Comparison of ENCODE assay signal across 4 cellular contexts in genomic region chr1:155193991-155194240, GRCh38.
DNase-seq lines count a peak whose midpoint lies in the region; ATAC-seq and TF ChIP-seq lines count a peak whose summit lies in the region.
"Not testable (repeated sequence)": the region's sequence is repeated elsewhere in the genome, so short reads cannot be mapped to it uniquely, and the experiment has no call there.

No MANE protein-coding gene starts in this region.

- ATAC-seq in RWPE2 (ENCODE audit: low read depth), result not testable (repeated sequence)

- H3K27ac ChIP-seq in 22Rv1, result peak overlapping the region; percentile 93
- peak overlapping the region; percentile 92 for H3K27ac ChIP-seq in RWPE2 (ENCODE audit: poor library complexity, severe bottlenecking)

- peaks cover 19% of the 10 kb centered on the region for H3K36me3 Mint-ChIP-seq in dendritic cell treated with granulocyte-macrophage colony-stimulating factor and Interleukin-4, amounts not matched to agents 40 ng/mL and 50 ng/mL, for 4 days (ENCODE audit: low read depth)

- H3K27me3 ChIP-seq in RWPE2 (ENCODE audit: insufficient read depth, poor library complexity, severe bottlenecking); mucosa of stomach (ENCODE audit: control insufficient read depth, insufficient read depth, low read length): not testable (repeated sequence)

- H3K4me3 ChIP-seq in RWPE2 (ENCODE audit: severe bottlenecking) (peak overlapping the region; percentile 36), mucosa of stomach (ENCODE audit: low read length) (peak overlapping the region; percentile 67)

- not testable (repeated sequence) for H3K4me1 ChIP-seq in RWPE2 (ENCODE audit: insufficient read depth, poor library complexity, severe bottlenecking)
- peaks cover 27% of the 10 kb centered on the region for H3K4me1 ChIP-seq in mucosa of stomach (ENCODE audit: control insufficient read depth, insufficient read depth, low read length)

- peak overlapping the region; percentile 90 for H3K9ac ChIP-seq in mucosa of stomach (ENCODE audit: low read length)

- DNase-seq in RWPE2 (ENCODE audit: low spot score), result not testable (repeated sequence)

- peaks cover 41% of the 10 kb centered on the region for H3K4me1 Mint-ChIP-seq in dendritic cell treated with granulocyte-macrophage colony-stimulating factor and Interleukin-4, amounts not matched to agents 40 ng/mL and 50 ng/mL, for 4 days (ENCODE audit: low read depth)

- intact Hi-C loops in dendritic cell treated with granulocyte-macrophage colony-stimulating factor and Interleukin-4, amounts not matched to agents 40 ng/mL and 50 ng/mL, for 4 days (cut with micrococcal nuclease), result loop anchor here (2.0 kb wide), 1 partner anchor 17 kb away; no protein-coding TSS in a partner anchor

- H3K9me3 ChIP-seq in RWPE2 (ENCODE audit: severe bottlenecking); mucosa of stomach (ENCODE audit: control insufficient read depth, low read length): not testable (repeated sequence)

- H3K27ac Mint-ChIP-seq in dendritic cell treated with granulocyte-macrophage colony-stimulating factor and Interleukin-4, amounts not matched to agents 40 ng/mL and 50 ng/mL, for 4 days, result peak overlapping the region; percentile 93

- peak overlapping the region; percentile 75 for H3K4me3 Mint-ChIP-seq in dendritic cell treated with granulocyte-macrophage colony-stimulating factor and Interleukin-4, amounts not matched to agents 40 ng/mL and 50 ng/mL, for 4 days

- H3K27me3 Mint-ChIP-seq in dendritic cell treated with granulocyte-macrophage colony-stimulating factor and Interleukin-4, amounts not matched to agents 40 ng/mL and 50 ng/mL, for 4 days, result peaks cover 19% of the 10 kb centered on the region

- TF ChIP-seq CTCF in 22Rv1 (IDR thresholded peaks at IDR 0.05); RWPE2 (IDR thresholded peaks at IDR 0.05; ENCODE audit: poor library complexity, severe bottlenecking): not testable (repeated sequence)

- not testable (repeated sequence) for H3K36me3 ChIP-seq in RWPE2 (ENCODE audit: low read depth); mucosa of stomach (ENCODE audit: control insufficient read depth, insufficient read depth, low read length)

- not testable (repeated sequence) for H3K9me3 Mint-ChIP-seq in dendritic cell treated with granulocyte-macrophage colony-stimulating factor and Interleukin-4, amounts not matched to agents 40 ng/mL and 50 ng/mL, for 4 days
